ENCODE assay signal across 10 cellular contexts in genomic region chr18:49723648-49724180, GRCh38.
DNase-seq lines count a peak whose midpoint lies in the region; ATAC-seq and TF ChIP-seq lines count a peak whose summit lies in the region.
"Had no signal": no experiment of that assay in that cellular context is flagged by ENCODE, and none has a peak within 500 bp of the region (broad histone marks: within the 10 kb centered on the region; RNA-seq: fewer than 3 reads in every experiment).

No MANE protein-coding gene starts in this region.

- CTCF ChIA-PET in T-cell (lab: Charles Lee): no interaction called here

- no peak for TF ChIP-seq CTCF in GM13977 (IDR thresholded peaks at IDR 0.05; ENCODE audit: extremely low read depth, insufficient read depth, missing control alignments)
- TF ChIP-seq CTCF in neural crest cell (conservative IDR thresholded peaks at IDR 0.05): no peak

- H3K4me1 Mint-ChIP-seq in neural crest cell (peaks cover 30% of the 10 kb centered on the region), T-cell (peaks cover 8 to 10% (median 9%) of the 10 kb centered on the region in 3 donors)

- no peaks in the 10 kb centered on the region for H3K9me3 Mint-ChIP-seq in neural crest cell
- no peaks in the 10 kb centered on the region for H3K9me3 Mint-ChIP-seq in T-cell

- DNase-seq in GM13977 (ENCODE audit: low spot score): peak; percentile 62
- peak; percentile 72 for DNase-seq in astrocyte of the hippocampus (ENCODE audit: low read depth, low spot score)
- DNase-seq in neural crest cell (ENCODE audit: low read depth, low spot score): no peak
- no peak for DNase-seq in NOMO-1 treated with DMSO at 0.1 percent for 48 hours (lab: John Stamatoyannopoulos, UW; ENCODE audit: unreplicated experiment)
- DNase-seq in GOT3 (lab: John Stamatoyannopoulos, UW): no peak
- DNase-seq in T-cell: no peak
- no peak for DNase-seq in cerebellum (ENCODE audit: low spot score)
- DNase-seq: gastrocnemius medialis had no signal

- in situ Hi-C loops in GM13977 (cut with MboI; ENCODE audit: low pct_unique_long_range_greater_than_20kb, low sequenced_read_pairs, unreplicated experiment): no loop called here

- H3K4me3 Mint-ChIP-seq in neural crest cell: no peak overlapping the region
- peak overlapping the region in 1 of 3 donors; percentile 4 for H3K4me3 Mint-ChIP-seq in T-cell
- H3K4me3 Mint-ChIP-seq: IgD-negative memory B cell had no signal

- H3K36me3 Mint-ChIP-seq in neural crest cell (ENCODE audit: low read depth): no peaks in the 10 kb centered on the region
- no peaks in the 10 kb centered on the region for H3K36me3 Mint-ChIP-seq in T-cell
- H3K36me3 Mint-ChIP-seq: IgD-negative memory B cell had no signal

- peak overlapping the region; percentile 5 for H3K27ac Mint-ChIP-seq in neural crest cell (ENCODE audit: unreplicated experiment)
- H3K27ac Mint-ChIP-seq in T-cell: no peak overlapping the region
- H3K27ac Mint-ChIP-seq: IgD-negative memory B cell had no signal

- ATAC-seq in HG03354 (IDR thresholded peaks at IDR 0.05; ENCODE audit: poor library complexity, severe bottlenecking, unreplicated experiment) (peak; percentile 74), T-cell (replicated peaks in 1 of 4) (no peak)
- ATAC-seq: gastrocnemius medialis had no signal

- POLR2A ChIA-PET in T-cell (lab: Charles Lee): interaction anchor here in 1 of 2 donors (0.5 kb wide), 1 partner anchor 216 kb away, joined by 13 read pairs; no protein-coding TSS in a partner anchor

- H3K27me3 Mint-ChIP-seq in neural crest cell (ENCODE audit: low read depth): no peaks in the 10 kb centered on the region
- H3K27me3 Mint-ChIP-seq in T-cell: peaks cover 15 to 25% of the 10 kb centered on the region in 2 donors
- H3K27me3 Mint-ChIP-seq: IgD-negative memory B cell had no signal

Comparison
In these comparisons a context has a peak if more than half of its experiments do, and no peak if none do; other contexts are left out.
1. DNase-seq: peak in GM13977 (single experiment) and astrocyte of the hippocampus (single experiment); none in neural crest cell (single experiment), NOMO-1 treated with DMSO at 0.1 percent for 48 hours (single experiment), GOT3 (single experiment), T-cell (0 of 34) and cerebellum (single experiment).